In the genomic region with DNA sequence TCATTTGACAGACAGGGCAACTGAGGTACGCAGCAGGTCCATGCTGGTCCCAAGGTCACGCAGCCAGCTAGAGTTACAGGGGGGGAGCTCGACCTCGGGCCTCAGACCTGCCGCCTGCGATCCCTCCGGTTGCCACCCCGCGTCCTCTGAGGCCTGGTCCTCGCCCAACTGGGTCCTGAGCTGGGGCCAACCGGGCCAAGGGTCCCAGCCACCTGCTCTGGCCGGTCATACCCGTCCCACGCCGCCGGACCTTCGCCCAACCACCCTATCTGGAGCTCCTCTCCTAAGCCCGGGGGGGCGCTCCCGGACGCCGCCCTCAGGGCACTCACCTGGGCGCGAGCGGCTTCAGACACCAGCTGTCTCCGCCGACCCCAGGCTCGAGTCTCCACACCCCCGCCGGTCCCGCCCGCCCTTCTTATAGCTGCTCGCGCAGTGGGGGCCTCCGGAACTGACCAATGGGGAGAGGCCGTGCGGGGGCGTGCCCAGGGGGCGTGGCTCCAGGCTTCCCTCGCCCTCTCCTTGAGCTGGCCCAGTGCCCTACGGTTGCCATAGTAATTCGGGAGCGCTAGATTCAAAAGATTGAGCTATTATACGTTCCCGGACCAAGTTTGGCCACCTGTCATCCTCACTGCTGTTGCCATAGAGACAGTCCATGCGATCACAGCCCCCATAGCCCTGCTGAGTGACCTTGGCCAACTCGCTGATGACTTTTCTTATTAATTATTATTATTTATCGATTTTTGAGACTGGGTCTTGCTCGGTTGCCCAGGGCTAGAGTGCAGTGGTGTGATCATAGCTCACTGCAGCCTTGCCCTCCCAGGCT, we compare ENCODE assay signal across 1 cellular context.
A peak's percentile ranks its signal among the peaks of the same experiment; 100 is the strongest.
TF ChIP-seq lines count a peak whose summit lies in the region.

A gene with protein sequence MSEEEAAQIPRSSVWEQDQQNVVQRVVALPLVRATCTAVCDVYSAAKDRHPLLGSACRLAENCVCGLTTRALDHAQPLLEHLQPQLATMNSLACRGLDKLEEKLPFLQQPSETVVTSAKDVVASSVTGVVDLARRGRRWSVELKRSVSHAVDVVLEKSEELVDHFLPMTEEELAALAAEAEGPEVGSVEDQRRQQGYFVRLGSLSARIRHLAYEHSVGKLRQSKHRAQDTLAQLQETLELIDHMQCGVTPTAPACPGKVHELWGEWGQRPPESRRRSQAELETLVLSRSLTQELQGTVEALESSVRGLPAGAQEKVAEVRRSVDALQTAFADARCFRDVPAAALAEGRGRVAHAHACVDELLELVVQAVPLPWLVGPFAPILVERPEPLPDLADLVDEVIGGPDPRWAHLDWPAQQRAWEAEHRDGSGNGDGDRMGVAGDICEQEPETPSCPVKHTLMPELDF (minus strand): TSS at position 389 of the 823 bp plus-strand sequence. CDS start 1,150 bp downstream, outside the sequence.

TF ChIP-seq in H1, 55 proteins besides CTCF, POLR2A, EP300 and RAD21:
- peak; percentile 53; the same call in 1 of the 2 replicates for TF ChIP-seq POLR2AphosphoS5 (IDR thresholded peaks at IDR 0.05; ENCODE audit: low read depth, low read length)
- TF ChIP-seq TCF12 (IDR thresholded peaks at IDR 0.05; ENCODE audit: low read depth, low read length), result no peak
- TF ChIP-seq NANOG (IDR thresholded peaks at IDR 0.05; ENCODE audit: insufficient read depth, low read depth, low read length, poor library complexity, severe bottlenecking), result no peak
- peak; percentile 73 for TF ChIP-seq SP1 (IDR thresholded peaks at IDR 0.05; ENCODE audit: low read depth, low read length)
- peak; percentile 77; the same call in 1 of the 2 replicates for TF ChIP-seq PHF8 (conservative IDR thresholded peaks at IDR 0.05; ENCODE audit: low read depth, low read length)
- TF ChIP-seq EZH2 (IDR thresholded peaks at IDR 0.05; ENCODE audit: low read depth, low read length, severe bottlenecking), result no peak
- TF ChIP-seq EGR1 (IDR thresholded peaks at IDR 0.05; ENCODE audit: borderline replicate concordance, low read depth, low read length), result peak; percentile 95
- TF ChIP-seq, protein P1, sequence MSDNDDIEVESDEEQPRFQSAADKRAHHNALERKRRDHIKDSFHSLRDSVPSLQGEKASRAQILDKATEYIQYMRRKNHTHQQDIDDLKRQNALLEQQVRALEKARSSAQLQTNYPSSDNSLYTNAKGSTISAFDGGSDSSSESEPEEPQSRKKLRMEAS (IDR thresholded peaks at IDR 0.05), result peak; percentile 11; the same call in 1 of the 2 replicates
- peak; percentile 93 for TF ChIP-seq TBP (IDR thresholded peaks at IDR 0.05; ENCODE audit: low read depth, low read length)
- TF ChIP-seq ASH2L (IDR thresholded peaks at IDR 0.05; ENCODE audit: low read length), result peak; percentile 63
- no peak for TF ChIP-seq BCL11A (IDR thresholded peaks at IDR 0.05; ENCODE audit: low read depth in 2 of 2, low read length in 2 of 2)
- TF ChIP-seq TAF1 (IDR thresholded peaks at IDR 0.05; ENCODE audit: low read depth, low read length), result peak; percentile 60; the same call in 1 of the 2 replicates
- TF ChIP-seq SIN3A (conservative IDR thresholded peaks at IDR 0.05 in 1 of 2, IDR thresholded peaks at IDR 0.05 in 1 of 2; ENCODE audit: low read depth in 1 of 2, low read length in 2 of 2), result peak in 1 of 2 experiments; percentile 60; a peak in 1 of 4 replicates
- TF ChIP-seq KDM4A (IDR thresholded peaks at IDR 0.05; ENCODE audit: low read depth, low read length, severe bottlenecking), result peak; percentile 28
- TF ChIP-seq, protein P2, sequence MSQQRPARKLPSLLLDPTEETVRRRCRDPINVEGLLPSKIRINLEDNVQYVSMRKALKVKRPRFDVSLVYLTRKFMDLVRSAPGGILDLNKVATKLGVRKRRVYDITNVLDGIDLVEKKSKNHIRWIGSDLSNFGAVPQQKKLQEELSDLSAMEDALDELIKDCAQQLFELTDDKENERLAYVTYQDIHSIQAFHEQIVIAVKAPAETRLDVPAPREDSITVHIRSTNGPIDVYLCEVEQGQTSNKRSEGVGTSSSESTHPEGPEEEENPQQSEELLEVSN (IDR thresholded peaks at IDR 0.05), result peak; percentile 57
